ENCODE assay signal across 22 cellular contexts in genomic region chr2:218039171-218039570, GRCh38. TPM values are rescaled to one million over a fixed set of nuclear protein-coding genes. Genes with fewer than 3 reads are reported as not detected.
A peak's percentile ranks its signal among the peaks of the same experiment; 100 is the strongest.
DNase-seq lines count a peak whose midpoint lies in the region; ATAC-seq and TF ChIP-seq lines count a peak whose summit lies in the region.
"Had no signal": no experiment of that assay in that cellular context is flagged by ENCODE, and none has a peak within 500 bp of the region (broad histone marks: within the 10 kb centered on the region; RNA-seq: fewer than 3 reads in every experiment).

No MANE protein-coding gene starts in this region.

- H3K27ac ChIP-seq in naive thymus-derived CD4-positive, alpha-beta T cell (ENCODE audit: low read depth, low read length) = no peak overlapping the region
- H3K27ac ChIP-seq: A549, C4-2B, gastrocnemius medialis had no signal

- H3K4me1 ChIP-seq in naive thymus-derived CD4-positive, alpha-beta T cell (ENCODE audit: control insufficient read depth in 2 of 2, insufficient read depth in 2 of 2, low read length in 2 of 2) = peaks cover 0 to 4% of the 10 kb centered on the region in 2 donors
- H3K4me1 ChIP-seq: A549 had no signal

- no peak for TF ChIP-seq CTCF in kidney epithelial cell (IDR thresholded peaks at IDR 0.05; ENCODE audit: insufficient read depth, low read length, poor library complexity, severe bottlenecking)

- H3K9me3 Mint-ChIP-seq in naive thymus-derived CD4-positive, alpha-beta T cell = peaks cover 0 to 16% (median 0%) of the 10 kb centered on the region in 11 donors

- POLR2A ChIA-PET in naive thymus-derived CD4-positive, alpha-beta T cell (lab: Charles Lee) = no interaction called here

- peaks cover 0 to 42% (median 13%) of the 10 kb centered on the region in 7 donors for H3K4me1 Mint-ChIP-seq in naive thymus-derived CD4-positive, alpha-beta T cell

- ATAC-seq in activated CD4-positive, CD25-positive, alpha-beta regulatory T cell treated with anti-CD3 and anti-CD28 coated beads, Interleukin-2, amount 50 U/mL, for 24 hours = peak; percentile 17 to 28
- ATAC-seq in HG03442 (IDR thresholded peaks at IDR 0.05; ENCODE audit: unreplicated experiment) (no peak), HG03159 (IDR thresholded peaks at IDR 0.05; ENCODE audit: unreplicated experiment) (no peak)
- no peak for ATAC-seq in naive thymus-derived CD4-positive, alpha-beta T cell
- ATAC-seq: A549, gastrocnemius medialis, sciatic nerve had no signal

- peak overlapping the region in 1 of 10 donors; percentile 24 for H3K4me3 Mint-ChIP-seq in naive thymus-derived CD4-positive, alpha-beta T cell
- H3K4me3 Mint-ChIP-seq: activated CD4-positive, alpha-beta memory T cell treated with anti-CD3 and anti-CD28 coated beads, Interleukin-2, amount 10 ng/mL, durations not matched to agents 7 days and 5 days had no signal

- H3K27me3 ChIP-seq in kidney epithelial cell (ENCODE audit: control insufficient read depth, insufficient read depth, low read length) = peaks cover 13% of the 10 kb centered on the region
- H3K27me3 ChIP-seq in naive thymus-derived CD4-positive, alpha-beta T cell (ENCODE audit: control insufficient read depth in 2 of 2, insufficient read depth in 2 of 2, low read length in 2 of 2) = no peaks in the 10 kb centered on the region
- H3K27me3 ChIP-seq: gastrocnemius medialis had no signal

- no peak overlapping the region for H3K4me3 ChIP-seq in kidney epithelial cell (ENCODE audit: low read depth, low read length)
- H3K4me3 ChIP-seq in naive thymus-derived CD4-positive, alpha-beta T cell (ENCODE audit: low read length) = no peak overlapping the region
- H3K4me3 ChIP-seq: A549, gastrocnemius medialis had no signal

- H3K27me3 Mint-ChIP-seq in naive thymus-derived CD4-positive, alpha-beta T cell = peaks cover 4 to 29% (median 17%) of the 10 kb centered on the region in 5 donors

- no peak for DNase-seq in activated CD4-positive, CD25-positive, alpha-beta regulatory T cell treated with anti-CD3 and anti-CD28 coated beads, Interleukin-2, amount 50 U/mL, for 72 hours
- peak; percentile 17 for DNase-seq in LoVo (ENCODE audit: low spot score)
- DNase-seq in amniotic epithelial cell (ENCODE audit: low read depth) = peak; percentile 18
- peak; percentile 75 for DNase-seq in kidney epithelial cell (ENCODE audit: low read depth)
- no peak for DNase-seq in naive thymus-derived CD4-positive, alpha-beta T cell
- DNase-seq: activated CD4-positive, alpha-beta memory T cell treated with anti-CD3 and anti-CD28 coated beads, Interleukin-2, amount 10 ng/mL, durations not matched to agents 7 days and 5 days; amniotic stem cell; DMS 273 treated with DMSO at 0.1 percent for 48 hours; gastrocnemius medialis; H7; NCI-H2107; NCI-H524 treated with DMSO at 0.1 percent for 48 hours; OCI-M1 had no signal

- H3K27ac Mint-ChIP-seq in naive thymus-derived CD4-positive, alpha-beta T cell = peak overlapping the region in 1 of 9 donors; percentile 65
- H3K27ac Mint-ChIP-seq: activated CD4-positive, alpha-beta memory T cell treated with anti-CD3 and anti-CD28 coated beads, Interleukin-2, amount 10 ng/mL, durations not matched to agents 7 days and 5 days had no signal

- H3K9me3 ChIP-seq in naive thymus-derived CD4-positive, alpha-beta T cell (ENCODE audit: control insufficient read depth in 2 of 3, low read length in 3 of 3) = no peaks in the 10 kb centered on the region
- H3K9me3 ChIP-seq: A549, gastrocnemius medialis had no signal

- no peaks in the 10 kb centered on the region for H3K36me3 ChIP-seq in kidney epithelial cell (ENCODE audit: control insufficient read depth, insufficient read depth, low read length)
- no peaks in the 10 kb centered on the region for H3K36me3 ChIP-seq in naive thymus-derived CD4-positive, alpha-beta T cell (ENCODE audit: control insufficient read depth in 2 of 3, insufficient read depth in 3 of 3, low read length in 3 of 3)
- H3K36me3 ChIP-seq: gastrocnemius medialis had no signal

- CTCF ChIA-PET in naive thymus-derived CD4-positive, alpha-beta T cell (lab: Charles Lee) = interaction anchor here (1.6 kb wide), 1 partner anchor 254 kb away, joined by 3 read pairs; no protein-coding TSS in a partner anchor

- H3K36me3 Mint-ChIP-seq in naive thymus-derived CD4-positive, alpha-beta T cell = peaks cover 0 to 34% (median 0%) of the 10 kb centered on the region in 5 donors

- intact Hi-C loops in naive thymus-derived CD4-positive, alpha-beta T cell (cut with micrococcal nuclease) = no loop called here

RNA-seq across cellular contexts. Expression of gene RUFY4, which starts 29.9 kb away (rescaled TPM):
- not detected in 2 replicates for total RNA-seq in kidney epithelial cell
- 1 to 10 TPM in 4 of 5 experiments, under 1 TPM in 1; 0.40 to 6.6 (median 2.4) TPM for total RNA-seq in naive thymus-derived CD4-positive, alpha-beta T cell
- polyA plus RNA-seq in naive thymus-derived CD4-positive, alpha-beta T cell = not detected
- total RNA-seq: H7, lower leg skin, osteocyte, urinary bladder had no signal

RNA-seq across cellular contexts. Expression of gene TNS1, which starts 36.4 kb away (rescaled TPM):
- 54.5 and 70.6 TPM in 2 replicates for total RNA-seq in kidney epithelial cell
- 1 to 10 TPM in 2 of 5 experiments, under 1 TPM in 3; 0.50 to 5.0 (median 0.81) TPM for total RNA-seq in naive thymus-derived CD4-positive, alpha-beta T cell
- not detected for polyA plus RNA-seq in naive thymus-derived CD4-positive, alpha-beta T cell

Comparison
In these comparisons a context has a peak if more than half of its experiments do, and no peak if none do; other contexts are left out.
1. ATAC-seq: peak in activated CD4-positive, CD25-positive, alpha-beta regulatory T cell treated with anti-CD3 and anti-CD28 coated beads, Interleukin-2, amount 50 U/mL, for 24 hours (2 of 2); none in HG03442 (single experiment), HG03159 (single experiment) and naive thymus-derived CD4-positive, alpha-beta T cell (single experiment).
2. DNase-seq: peak in LoVo (single experiment), amniotic epithelial cell (single experiment) and kidney epithelial cell (single experiment); none in activated CD4-positive, CD25-positive, alpha-beta regulatory T cell treated with anti-CD3 and anti-CD28 coated beads, Interleukin-2, amount 50 U/mL, for 72 hours (single experiment) and naive thymus-derived CD4-positive, alpha-beta T cell (0 of 9).